Comparison of ENCODE assay signal across 8 cellular contexts in the genomic region with DNA sequence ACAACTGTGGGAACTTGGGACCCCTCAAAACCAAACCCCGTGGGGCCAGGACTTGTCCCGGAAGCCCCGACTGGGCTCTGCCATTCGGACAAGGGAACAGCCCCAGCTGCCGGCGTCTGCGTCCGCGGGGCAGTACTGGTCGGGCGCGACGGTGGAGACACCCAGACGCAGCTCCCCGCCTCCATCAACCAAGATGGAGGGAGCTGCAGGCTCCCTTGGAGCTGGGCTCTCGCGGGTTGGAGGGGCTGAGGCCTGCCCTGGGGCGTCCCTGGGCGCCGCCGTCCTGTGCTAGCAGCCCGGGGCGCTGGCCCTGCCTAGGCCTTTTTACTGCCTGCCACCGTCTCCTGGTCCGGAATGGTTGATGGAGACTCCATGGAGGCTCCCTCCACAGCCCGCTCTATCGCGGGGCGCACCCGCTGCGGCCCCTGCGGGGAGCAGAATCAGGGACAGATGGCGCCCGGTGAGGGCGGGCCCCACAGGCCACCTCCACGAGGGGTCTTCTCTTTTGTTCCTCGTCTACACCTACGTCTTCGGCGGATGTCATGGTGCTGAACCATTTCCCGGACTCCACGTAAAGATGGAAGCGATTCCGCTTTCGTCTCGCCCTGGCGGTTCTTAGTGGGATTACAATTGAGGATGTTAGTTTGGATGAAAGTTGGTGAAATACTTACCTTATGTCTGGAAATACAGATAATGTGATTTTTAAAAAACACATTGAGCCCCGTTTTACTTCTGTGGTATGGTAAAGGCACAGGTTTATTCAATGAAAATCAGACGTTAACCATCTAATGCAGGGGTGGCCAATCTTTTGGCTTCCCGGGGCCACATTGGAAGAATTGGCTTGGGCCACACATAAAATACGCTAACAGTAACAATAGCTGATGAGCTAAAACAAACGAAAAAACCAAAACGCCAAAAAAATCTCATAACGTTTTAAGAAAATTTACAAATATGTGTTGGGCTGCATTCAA. TPM values are rescaled to one million over a fixed set of nuclear protein-coding genes. Genes with fewer than 3 reads are reported as not detected.
DNase-seq lines count a peak whose midpoint lies in the region; ATAC-seq and TF ChIP-seq lines count a peak whose summit lies in the region.

No MANE protein-coding gene starts in this region.

- POLR2A ChIA-PET in A673 (lab: Charles Lee; ENCODE audit: low non-redundant PET): interaction anchor here (0.6 kb wide), 2 partner anchors 13 to 262 kb away, joined by 3 read pairs; no protein-coding TSS in a partner anchor

- peaks cover 19% of the 10 kb centered on the region for H3K4me1 Mint-ChIP-seq in dendritic cell treated with granulocyte-macrophage colony-stimulating factor and Interleukin-4, amounts not matched to agents 40 ng/mL and 50 ng/mL, for 4 days (ENCODE audit: low read depth)

- intact Hi-C loops in A673 (cut with micrococcal nuclease; ENCODE audit: unreplicated experiment) (loop anchor here (5.0 to 10.0 kb wide), 2 partner anchors 93 to 230 kb away; a partner anchor contains a TSS), left lung (cut with DNase I) (no loop called here)
- intact Hi-C loops in dendritic cell treated with granulocyte-macrophage colony-stimulating factor and Interleukin-4, amounts not matched to agents 40 ng/mL and 50 ng/mL, for 4 days (cut with micrococcal nuclease): loop anchor here (2.0 to 5.0 kb wide), 3 partner anchors 82 to 232 kb away; a partner anchor contains a TSS

- ATAC-seq in GM18517 (IDR thresholded peaks at IDR 0.05; ENCODE audit: unreplicated experiment): peak; percentile 15
- peak; percentile 2 for ATAC-seq in HG03039 (IDR thresholded peaks at IDR 0.05; ENCODE audit: unreplicated experiment)
- peak; percentile 26 for ATAC-seq in left lung

- H3K27ac Mint-ChIP-seq in dendritic cell treated with granulocyte-macrophage colony-stimulating factor and Interleukin-4, amounts not matched to agents 40 ng/mL and 50 ng/mL, for 4 days: peak overlapping the region; percentile 99

- H3K36me3 Mint-ChIP-seq in dendritic cell treated with granulocyte-macrophage colony-stimulating factor and Interleukin-4, amounts not matched to agents 40 ng/mL and 50 ng/mL, for 4 days (ENCODE audit: low read depth): peaks cover 44% of the 10 kb centered on the region

- no peaks in the 10 kb centered on the region for H3K9me3 Mint-ChIP-seq in dendritic cell treated with granulocyte-macrophage colony-stimulating factor and Interleukin-4, amounts not matched to agents 40 ng/mL and 50 ng/mL, for 4 days

- H3K4me1 ChIP-seq in A673 (ENCODE audit: insufficient read depth, low read length, poor library complexity, severe bottlenecking) (peaks cover 17% of the 10 kb centered on the region), left lung (peaks cover 8 to 26% of the 10 kb centered on the region in 2 donors)

- H3K4me3 ChIP-seq in A673 (ENCODE audit: low read depth, low read length, poor library complexity, severe bottlenecking) (peak overlapping the region; percentile 82), left lung (peak overlapping the region; percentile 75 to 95)

- peak; percentile 68 for TF ChIP-seq CTCF in A673 (conservative IDR thresholded peaks at IDR 0.05; ENCODE audit: low read depth, low read length)
- TF ChIP-seq CTCF in left lung (IDR thresholded peaks at IDR 0.05): peak; percentile 73 to 78

- H3K27me3 ChIP-seq in A673 (replicated peaks; ENCODE audit: insufficient read depth, low read depth, low read length, poor library complexity) (no peaks in the 10 kb centered on the region), left lung (no peaks in the 10 kb centered on the region)

- peak overlapping the region; percentile 95 for H3K27ac ChIP-seq in A673 (ENCODE audit: low read depth, low read length, poor library complexity, severe bottlenecking)
- H3K27ac ChIP-seq in left lung: peak overlapping the region; percentile 100

- H3K4me3 Mint-ChIP-seq in dendritic cell treated with granulocyte-macrophage colony-stimulating factor and Interleukin-4, amounts not matched to agents 40 ng/mL and 50 ng/mL, for 4 days: peak overlapping the region; percentile 95

- no peaks in the 10 kb centered on the region for H3K9me3 ChIP-seq in A673 (ENCODE audit: low read depth, low read length, poor library complexity, severe bottlenecking)
- H3K9me3 ChIP-seq in left lung: no peaks in the 10 kb centered on the region

- H3K27me3 Mint-ChIP-seq in dendritic cell treated with granulocyte-macrophage colony-stimulating factor and Interleukin-4, amounts not matched to agents 40 ng/mL and 50 ng/mL, for 4 days: no peaks in the 10 kb centered on the region

- H3K36me3 ChIP-seq in A673 (ENCODE audit: insufficient read depth, low read length, poor library complexity, severe bottlenecking) (no peaks in the 10 kb centered on the region), left lung (no peaks in the 10 kb centered on the region)

- TSS peak; percentile 71 for BruUV-seq in A673 (replicated peaks; lab: Mats Ljungman, UMichigan)

- CTCF ChIA-PET in A673 (lab: Charles Lee): no interaction called here

- DNase-seq in A673 (ENCODE audit: low spot score) (peak; percentile 88), NCI-H2227 treated with DMSO at 0.1 percent for 48 hours (lab: John Stamatoyannopoulos, UW) (peak; percentile 54), left lung (peak; percentile 75 to 90)
- DNase-seq in activated CD4-positive, alpha-beta T cell treated with anti-CD3 and anti-CD28 coated beads for 4 hours: peak; percentile 68 to 78
- peak; percentile 63 for DNase-seq in stimulated activated CD4-positive, alpha-beta T cell treated with anti-CD3 and anti-CD28 coated beads, Interleukin-2, amount 100 ng/mL, for 4 hours (ENCODE audit: low read depth)

RNA-seq across cellular contexts. Expression of a gene that starts 1.2 kb away (rescaled TPM):
- total RNA-seq in A673 (2021): 15.3 and 17.4 TPM in 2 replicates
- total RNA-seq in left lung: 10 to 100 TPM; 10.1 to 12.1 TPM

Comparison
In these comparisons a context has a peak if more than half of its experiments do, and no peak if none do; other contexts are left out.
1. Peak in every context shown above with its lines: DNase-seq, ATAC-seq, H3K4me3 ChIP-seq and H3K27ac ChIP-seq.
2. intact Hi-C loops: an anchor here in A673 (5.0 to 10.0 kb wide) and dendritic cell treated with granulocyte-macrophage colony-stimulating factor and Interleukin-4, amounts not matched to agents 40 ng/mL and 50 ng/mL, for 4 days (2.0 to 5.0 kb wide); none called in left lung.